Comparison of ENCODE assay signal across 1 cellular context in the genomic region with DNA sequence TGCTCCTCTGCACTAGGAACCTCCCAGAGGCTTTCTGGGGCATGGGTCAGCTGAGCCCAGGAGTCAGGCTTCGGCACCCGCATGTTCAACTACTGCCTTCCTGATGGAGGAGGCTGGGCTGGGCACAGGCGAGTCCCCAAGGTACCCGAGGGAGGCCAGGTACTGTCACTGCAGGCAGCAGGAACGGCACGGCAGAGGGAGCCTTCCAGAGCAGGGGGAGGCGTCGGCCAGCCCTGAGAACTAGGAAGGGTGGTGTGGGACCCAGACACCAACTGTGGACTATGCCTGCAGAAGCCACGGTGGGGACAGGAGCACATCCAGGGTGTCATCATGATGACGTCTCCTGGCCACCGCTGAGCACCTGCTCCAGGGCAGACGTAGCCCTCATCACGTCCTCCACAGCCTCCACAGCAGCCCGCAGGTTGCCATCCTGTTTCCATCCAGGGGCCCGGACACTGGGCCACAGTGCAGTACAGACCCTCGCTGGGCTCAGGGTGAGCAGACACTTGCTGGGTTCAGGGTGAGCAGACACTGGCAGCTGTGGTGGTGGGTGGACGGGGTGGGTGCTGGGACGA.
TF ChIP-seq lines count a peak whose summit lies in the region.

No MANE protein-coding gene starts in this region.

TF ChIP-seq in H1, 55 proteins besides CTCF, POLR2A, EP300 and RAD21:
- no peak for TF ChIP-seq CHD7 (IDR thresholded peaks at IDR 0.05; ENCODE audit: insufficient replicate concordance, low read length)
- TF ChIP-seq E2F6 (IDR thresholded peaks at IDR 0.05) = no peak
- no peak for TF ChIP-seq RBBP5 (IDR thresholded peaks at IDR 0.05; ENCODE audit: borderline replicate concordance, low read depth, low read length)
- TF ChIP-seq PHF8 (conservative IDR thresholded peaks at IDR 0.05; ENCODE audit: low read depth, low read length) = no peak
- no peak for TF ChIP-seq CBX8 (IDR thresholded peaks at IDR 0.05; ENCODE audit: borderline replicate concordance, low read depth, low read length)
- TF ChIP-seq CTBP2 (IDR thresholded peaks at IDR 0.05; ENCODE audit: borderline replicate concordance, insufficient read depth, insufficient read length, low read length) = no peak
- TF ChIP-seq SIN3A (conservative IDR thresholded peaks at IDR 0.05 in 1 of 2, IDR thresholded peaks at IDR 0.05 in 1 of 2; ENCODE audit: low read depth in 1 of 2, low read length in 2 of 2) = no peak
- TF ChIP-seq CHD1 (IDR thresholded peaks at IDR 0.05; ENCODE audit: low read depth, low read length) = no peak
